ENCODE assay signal across 17 cellular contexts in genomic region chr9:722388-722980, GRCh38.
DNase-seq lines count a peak whose midpoint lies in the region; ATAC-seq, FAIRE-seq and TF ChIP-seq lines count a peak whose summit lies in the region.
"Had no signal": no experiment of that assay in that cellular context is flagged by ENCODE, and none has a peak within 500 bp of the region (broad histone marks: within the 10 kb centered on the region; RNA-seq: fewer than 3 reads in every experiment).

No MANE protein-coding gene starts in this region.

- intact Hi-C loops in ascending aorta (cut with DNase I) = no loop called here
- intact Hi-C loops in thyroid gland (cut with DNase I) = no loop called here

- no peaks in the 10 kb centered on the region for H3K27me3 Mint-ChIP-seq in mesothelial cell of epicardium (ENCODE audit: low read depth)

- DNase-seq in H54 (ENCODE audit: insufficient read length, low spot score) (no peak), ascending aorta (ENCODE audit: low spot score in 2 of 2) (peak in 1 of 2 donors; percentile 35), mesothelial cell of epicardium (ENCODE audit: low spot score in 2 of 2, unreplicated experiment in 2 of 2) (no peak), thyroid gland (peak; percentile 20 to 40), globus pallidus (ENCODE audit: low spot score) (no peak), NCI-H1694 (lab: John Stamatoyannopoulos, UW) (no peak)
- DNase-seq: Calu3; CD4-positive, CD25-positive, alpha-beta regulatory T cell; HFFc6; MM.1S; NCI-H1092 treated with DMSO at 0.1 percent for 48 hours; NCI-H187; NCI-H446 treated with DMSO at 0.1 percent for 48 hours; NK-92 treated with Interleukin-12 subunit alpha and Interleukin-12 subunit beta, amount 100 ng/mL, for 24 hours; SHP77 had no signal

- no peak overlapping the region for H3K4me3 Mint-ChIP-seq in mesothelial cell of epicardium
- H3K4me3 Mint-ChIP-seq: CD4-positive, CD25-positive, alpha-beta regulatory T cell; HFFc6 had no signal

- WGBS in thyroid gland, 2 donors = 58 to 60% methylated on average over 7 of the region's 7 CpGs

- no peaks in the 10 kb centered on the region for H3K27me3 ChIP-seq in ascending aorta
- no peaks in the 10 kb centered on the region for H3K27me3 ChIP-seq in thyroid gland

- peaks cover 0 to 9% of the 10 kb centered on the region in 2 donors for H3K36me3 ChIP-seq in ascending aorta
- H3K36me3 ChIP-seq in thyroid gland = no peaks in the 10 kb centered on the region

- peaks cover 67% of the 10 kb centered on the region for H3K4me1 Mint-ChIP-seq in mesothelial cell of epicardium

- H3K36me3 Mint-ChIP-seq in mesothelial cell of epicardium = no peaks in the 10 kb centered on the region

- H3K4me1 ChIP-seq in ascending aorta (peaks cover 2 to 63% of the 10 kb centered on the region in 2 donors), thyroid gland (peaks cover 19 to 63% of the 10 kb centered on the region in 2 donors)

- no peak for ATAC-seq in HG03108 (IDR thresholded peaks at IDR 0.05; ENCODE audit: unreplicated experiment)

- TF ChIP-seq POLR2A in H54 (IDR thresholded peaks at IDR 0.05; ENCODE audit: low read depth, low read length) (no peak), thyroid gland (IDR thresholded peaks at IDR 0.05) (peak in 1 of 2 donors; percentile 45)

- H3K4me3 ChIP-seq in ascending aorta (no peak overlapping the region), thyroid gland (replicated peaks in 1 of 3) (no peak overlapping the region)

- H3K9me3 ChIP-seq in ascending aorta (no peaks in the 10 kb centered on the region), thyroid gland (no peaks in the 10 kb centered on the region)

- peak overlapping the region; percentile 71 for H3K27ac Mint-ChIP-seq in mesothelial cell of epicardium
- H3K27ac Mint-ChIP-seq: CD4-positive, CD25-positive, alpha-beta regulatory T cell; HFFc6 had no signal

- H3K27ac ChIP-seq in ascending aorta (peak overlapping the region; percentile 91 to 95), thyroid gland (peak overlapping the region; percentile 59 to 74 (median 68))

- peak; percentile 57 for FAIRE-seq in H54 (lab: Jason Lieb, UNC)
- FAIRE-seq: GM19239 had no signal

- TF ChIP-seq CTCF in ascending aorta (IDR thresholded peaks at IDR 0.05) (no peak), mesothelial cell of epicardium (IDR thresholded peaks at IDR 0.05; ENCODE audit: unreplicated experiment) (no peak), thyroid gland (IDR thresholded peaks at IDR 0.05) (no peak)

- H3K9me3 Mint-ChIP-seq in mesothelial cell of epicardium = no peaks in the 10 kb centered on the region
- H3K9me3 Mint-ChIP-seq: CD4-positive, CD25-positive, alpha-beta regulatory T cell; HFFc6 had no signal

Comparison
In these comparisons a context has a peak if more than half of its experiments do, and no peak if none do; other contexts are left out.
1. DNase-seq: peak in thyroid gland (2 of 2); none in H54 (single experiment), mesothelial cell of epicardium (0 of 2), globus pallidus (single experiment) and NCI-H1694 (single experiment).